8 cellular contexts compared by ENCODE assay signal in the genomic region with DNA sequence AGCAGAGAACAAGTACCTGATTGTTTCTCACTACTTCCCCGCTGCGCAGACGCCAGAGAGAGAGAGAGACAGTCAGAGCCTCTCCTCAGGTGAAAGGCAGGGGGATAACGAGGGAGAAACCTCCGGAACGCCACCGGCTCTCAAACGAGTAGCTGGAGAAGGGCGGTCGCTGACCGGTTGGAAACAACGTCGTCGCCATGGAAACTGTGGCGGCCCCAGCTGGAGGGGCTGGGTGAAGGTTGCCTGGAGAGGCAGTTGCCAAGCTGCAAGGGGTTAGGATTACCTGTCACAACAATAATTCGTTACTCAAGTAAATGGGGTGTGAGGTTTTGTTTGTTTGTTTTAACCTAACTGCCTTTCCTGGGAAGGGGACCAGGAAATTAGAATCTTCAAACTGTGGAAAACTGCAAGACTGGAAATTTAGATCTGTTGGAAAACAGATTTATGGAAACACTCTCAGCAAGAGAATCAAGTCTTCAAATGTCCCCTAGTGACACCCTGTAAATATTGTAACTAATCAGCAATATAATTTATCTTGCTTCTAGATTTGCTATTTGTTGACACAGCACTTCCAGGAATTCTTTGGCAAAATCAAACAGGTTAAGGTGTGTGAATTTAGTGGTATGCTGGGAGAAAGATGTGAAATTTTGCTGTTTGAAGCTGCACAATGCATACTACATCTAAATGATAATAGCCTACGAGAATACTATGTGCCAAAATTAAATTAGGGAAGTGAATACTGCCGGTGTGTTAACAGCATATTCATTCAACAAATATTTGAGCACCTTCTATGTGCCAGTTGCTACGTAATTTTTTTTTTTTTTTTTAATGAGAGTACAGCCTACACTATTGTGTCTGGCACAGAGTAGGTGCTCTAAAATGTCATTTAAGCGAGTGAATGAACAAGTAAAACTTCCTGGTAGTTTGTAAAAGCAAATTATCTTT. TPM values are rescaled to one million over a fixed set of nuclear protein-coding genes. Genes with fewer than 3 reads are reported as not detected.
DNase-seq lines count a peak whose midpoint lies in the region; ATAC-seq and TF ChIP-seq lines count a peak whose summit lies in the region.

A gene with protein sequence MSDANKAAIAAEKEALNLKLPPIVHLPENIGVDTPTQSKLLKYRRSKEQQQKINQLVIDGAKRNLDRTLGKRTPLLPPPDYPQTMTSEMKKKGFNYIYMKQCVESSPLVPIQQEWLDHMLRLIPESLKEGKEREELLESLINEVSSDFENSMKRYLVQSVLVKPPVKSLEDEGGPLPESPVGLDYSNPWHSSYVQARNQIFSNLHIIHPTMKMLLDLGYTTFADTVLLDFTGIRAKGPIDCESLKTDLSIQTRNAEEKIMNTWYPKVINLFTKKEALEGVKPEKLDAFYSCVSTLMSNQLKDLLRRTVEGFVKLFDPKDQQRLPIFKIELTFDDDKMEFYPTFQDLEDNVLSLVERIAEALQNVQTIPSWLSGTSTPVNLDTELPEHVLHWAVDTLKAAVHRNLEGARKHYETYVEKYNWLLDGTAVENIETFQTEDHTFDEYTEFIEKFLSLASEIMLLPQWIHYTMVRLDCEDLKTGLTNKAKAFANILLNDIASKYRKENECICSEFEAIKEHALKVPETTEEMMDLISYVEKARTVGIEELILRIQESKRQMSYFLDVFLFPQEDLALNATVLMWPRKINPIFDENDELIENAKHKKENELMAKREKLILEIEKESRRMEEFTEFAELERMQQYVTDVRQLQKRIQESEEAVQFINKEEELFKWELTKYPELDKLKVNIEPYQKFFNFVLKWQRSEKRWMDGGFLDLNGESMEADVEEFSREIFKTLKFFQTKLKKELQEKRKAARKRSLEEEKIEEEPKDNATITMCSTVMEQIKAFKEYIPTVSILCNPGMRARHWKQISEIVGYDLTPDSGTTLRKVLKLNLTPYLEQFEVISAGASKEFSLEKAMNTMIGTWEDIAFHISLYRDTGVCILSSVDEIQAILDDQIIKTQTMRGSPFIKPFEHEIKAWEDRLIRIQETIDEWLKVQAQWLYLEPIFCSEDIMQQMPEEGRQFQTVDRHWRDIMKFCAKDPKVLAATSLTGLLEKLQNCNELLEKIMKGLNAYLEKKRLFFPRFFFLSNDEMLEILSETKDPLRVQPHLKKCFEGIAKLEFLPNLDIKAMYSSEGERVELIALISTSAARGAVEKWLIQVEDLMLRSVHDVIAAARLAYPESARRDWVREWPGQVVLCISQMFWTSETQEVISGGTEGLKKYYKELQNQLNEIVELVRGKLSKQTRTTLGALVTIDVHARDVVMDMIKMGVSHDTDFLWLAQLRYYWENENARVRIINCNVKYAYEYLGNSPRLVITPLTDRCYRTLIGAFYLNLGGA (N-terminal part only) (minus strand): TSS at position 164 of the 945 bp plus-strand sequence. CDS start 1,474 bp downstream, outside the sequence.

- peak within 1 kb of the TSS; percentile 81 for H3K9ac ChIP-seq in mesenchymal stem cell (ENCODE audit: low read length)

- H4K91ac ChIP-seq in mesenchymal stem cell (ENCODE audit: low read length) = peak within 1 kb of the TSS; percentile 36

- no peak within 1 kb of the TSS for H2BK12ac ChIP-seq in mesenchymal stem cell (ENCODE audit: low read length in 2 of 2)

- H3K4me3 ChIP-seq in cardiac muscle cell (peak within 1 kb of the TSS; percentile 8), coronary artery (peak within 1 kb of the TSS; percentile 55), mesenchymal stem cell (ENCODE audit: insufficient read depth in 1 of 2, low read depth in 1 of 2, low read length in 2 of 2) (peak within 1 kb of the TSS; percentile 39 to 67)

- peak within 1 kb of the TSS in 1 of 2 experiments; percentile 48 for H3K18ac ChIP-seq in mesenchymal stem cell (ENCODE audit: low read depth in 1 of 2, low read length in 2 of 2)

- ATAC-seq in Right ventricle myocardium inferior (no peak), GM18505 (IDR thresholded peaks at IDR 0.05; ENCODE audit: unreplicated experiment) (no peak), HG03571 (IDR thresholded peaks at IDR 0.05; ENCODE audit: unreplicated experiment) (no peak)

- H3K23ac ChIP-seq in mesenchymal stem cell (ENCODE audit: low read length in 2 of 2) = peak within 1 kb of the TSS in 1 of 2 experiments; percentile 40

- no peak for TF ChIP-seq CTCF in cardiac muscle cell (IDR thresholded peaks at IDR 0.05; ENCODE audit: low read depth, low read length)
- no peak for TF ChIP-seq CTCF in coronary artery (IDR thresholded peaks at IDR 0.05)

- H2AFZ ChIP-seq in mesenchymal stem cell (ENCODE audit: low read depth, low read length) = peak within 1 kb of the TSS; percentile 72

- H3K4ac ChIP-seq in mesenchymal stem cell (ENCODE audit: low read depth in 1 of 2, low read length in 2 of 2) = no peak within 1 kb of the TSS

- H3K36me3 ChIP-seq in cardiac muscle cell (no peaks in the 10 kb centered on the region), mesenchymal stem cell (ENCODE audit: control insufficient read depth in 1 of 2, insufficient read depth in 2 of 2, low read depth in 1 of 2, low read length in 2 of 2) (no peaks in the 10 kb centered on the region)

- no peaks in the 10 kb centered on the region for H3K79me1 ChIP-seq in mesenchymal stem cell (replicated peaks; ENCODE audit: low read length, poor library complexity, severe bottlenecking)

- H2BK15ac ChIP-seq in mesenchymal stem cell (ENCODE audit: low read depth, poor library complexity, severe bottlenecking) = no peak within 1 kb of the TSS

- H3K27ac ChIP-seq in cardiac muscle cell = no peak within 1 kb of the TSS
- no peak within 1 kb of the TSS for H3K27ac ChIP-seq in coronary artery
- no peak within 1 kb of the TSS for H3K27ac ChIP-seq in mesenchymal stem cell (ENCODE audit: low read length, poor library complexity, severe bottlenecking)

- H2AK5ac ChIP-seq in mesenchymal stem cell (ENCODE audit: low read length, severe bottlenecking) = no peak within 1 kb of the TSS

- H2BK120ac ChIP-seq in mesenchymal stem cell (ENCODE audit: low read depth, low read length) = no peak within 1 kb of the TSS

- peak within 1 kb of the TSS; percentile 99 for H3K4me2 ChIP-seq in mesenchymal stem cell (ENCODE audit: low read length, poor library complexity, severe bottlenecking)

- peak; percentile 55 to 83 for DNase-seq in cardiac muscle cell (ENCODE audit: low read depth in 1 of 2, low spot score in 1 of 2)
- no peak for DNase-seq in Right ventricle myocardium inferior (ENCODE audit: missing footprints)
- DNase-seq in NCI-H2227 (lab: John Stamatoyannopoulos, UW; ENCODE audit: unreplicated experiment) = peak; percentile 91
- no peak for DNase-seq in coronary artery (ENCODE audit: low spot score)
- peak; percentile 61 for DNase-seq in mesenchymal stem cell
- DNase-seq in stimulated activated naive CD4-positive, alpha-beta T cell treated with Interleukin-2 at 50 U/mL for 16 hours (lab: John Stamatoyannopoulos, UW) = no peak

- H4K8ac ChIP-seq in mesenchymal stem cell (ENCODE audit: low read length) = peak within 1 kb of the TSS; percentile 42

- H3K27me3 ChIP-seq in cardiac muscle cell (no peaks in the 10 kb centered on the region), mesenchymal stem cell (ENCODE audit: control insufficient read depth in 1 of 2, insufficient read depth in 1 of 2, low read length in 2 of 2) (no peaks in the 10 kb centered on the region)

- H3K4me1 ChIP-seq in cardiac muscle cell (ENCODE audit: low read depth) (peaks cover 6% of the 10 kb centered on the region), mesenchymal stem cell (ENCODE audit: control insufficient read depth, insufficient read depth, low read depth, low read length) (peaks cover 3% of the 10 kb centered on the region)

- intact Hi-C loops in Right ventricle myocardium inferior (cut with DNase I) = no loop called here

- H3K14ac ChIP-seq in mesenchymal stem cell (ENCODE audit: low read length in 2 of 2) = peak within 1 kb of the TSS in 1 of 2 experiments; percentile 55

- no peak for TF ChIP-seq POLR2A in GM18505 (IDR thresholded peaks at IDR 0.05; ENCODE audit: borderline replicate concordance, extremely low read depth, insufficient read depth, insufficient read length)

- H2BK5ac ChIP-seq in mesenchymal stem cell (ENCODE audit: low read depth, low read length, poor library complexity, severe bottlenecking) = no peak within 1 kb of the TSS

- H3K9me3 ChIP-seq in cardiac muscle cell (ENCODE audit: low read depth) = no peaks in the 10 kb centered on the region
- H3K9me3 ChIP-seq in mesenchymal stem cell (ENCODE audit: control insufficient read depth, low read length) = no peaks in the 10 kb centered on the region

- WGBS in mesenchymal stem cell = 1% methylated on average over 15 of the region's 20 CpGs

RNA-seq across cellular contexts. Expression of the gene that starts here (rescaled TPM):
- total RNA-seq in cardiac muscle cell (0.53 and 0.57 TPM in 2 replicates), Right ventricle myocardium inferior (not detected)
- 0.65 and 0.71 TPM in 2 replicates for polyA plus RNA-seq in cardiac muscle cell
- 0.07 TPM for polyA plus RNA-seq in mesenchymal stem cell (2013, experiment 1 of 2)
- 0.01 TPM for polyA plus RNA-seq in mesenchymal stem cell (2013, experiment 2 of 2)

Comparison
In these comparisons a context has a peak if more than half of its experiments do, and no peak if none do; other contexts are left out.
1. Peak in DNase-seq and H3K4me3 ChIP-seq in cardiac muscle cell; RNA of the gene not detected or under 1 TPM.
2. DNase-seq: peak in NCI-H2227 (single experiment) and mesenchymal stem cell (single experiment); none in Right ventricle myocardium inferior (single experiment), coronary artery (single experiment) and stimulated activated naive CD4-positive, alpha-beta T cell treated with Interleukin-2 at 50 U/mL for 16 hours (single experiment).
3. Peak in every context shown above with its lines, with median percentiles within 50 percentile points of each other: H3K4me3 ChIP-seq.